ENCODE assay signal across 17 cellular contexts in genomic region chr1:43951021-43951985, GRCh38. TPM values are rescaled to one million over a fixed set of nuclear protein-coding genes. Genes with fewer than 3 reads are reported as not detected.
DNase-seq lines count a peak whose midpoint lies in the region; ATAC-seq and TF ChIP-seq lines count a peak whose summit lies in the region.
"Had no signal": no experiment of that assay in that cellular context is flagged by ENCODE, and none has a peak within 500 bp of the region (broad histone marks: within the 10 kb centered on the region; RNA-seq: fewer than 3 reads in every experiment).

No MANE protein-coding gene starts in this region.

- H3K4me3 ChIP-seq in epithelial cell of proximal tubule (ENCODE audit: low read depth, low read length) (no peak overlapping the region), adrenal gland (no peak overlapping the region), heart left ventricle (no peak overlapping the region)
- H3K4me3 ChIP-seq: esophagus muscularis mucosa, right atrium auricular region had no signal

- TF ChIP-seq POLR2A in adrenal gland (IDR thresholded peaks at IDR 0.05) (no peak), heart left ventricle (IDR thresholded peaks at IDR 0.05) (no peak)

- 83 to 92% (median 87%) methylated on average over 4 of the region's 4 CpGs for WGBS in adrenal gland, 4 donors
- WGBS in heart left ventricle, 4 donors: 87 to 95% (median 93%) methylated on average over 4 of the region's 4 CpGs

- intact Hi-C loops in adrenal gland (cut with DNase I): no loop called here
- intact Hi-C loops in heart left ventricle (cut with DNase I): no loop called here

- no peak for ATAC-seq in heart left ventricle
- ATAC-seq: activated CD4-positive, alpha-beta T cell treated with anti-CD3 and anti-CD28 coated beads for 36 hours had no signal

- DNase-seq in Daoy (ENCODE audit: low read depth) (peak; percentile 45), RPMI7951 (ENCODE audit: low read depth) (peak; percentile 45), epithelial cell of proximal tubule (ENCODE audit: low read depth) (peak; percentile 53), renal cortical epithelial cell (ENCODE audit: low read depth) (peak; percentile 89), SHP77 (lab: John Stamatoyannopoulos, UW) (no peak), adrenal gland (no peak), T-helper 2 cell (no peak), heart left ventricle (no peak)
- DNase-seq: activated CD4-positive, alpha-beta T cell treated with anti-CD3 and anti-CD28 coated beads for 36 hours; CD4-positive, alpha-beta T cell; NCI-H1092; NCI-H2081; T1000 had no signal

- H3K27me3 ChIP-seq in adrenal gland: no peaks in the 10 kb centered on the region
- no peaks in the 10 kb centered on the region for H3K27me3 ChIP-seq in heart left ventricle
- H3K27me3 ChIP-seq: esophagus muscularis mucosa, neutrophil, right atrium auricular region had no signal

- H3K36me3 ChIP-seq in adrenal gland (replicated peaks in 1 of 2): peaks cover 0 to 7% of the 10 kb centered on the region in 2 donors
- peaks cover 0 to 39% (median 13%) of the 10 kb centered on the region in 9 donors for H3K36me3 ChIP-seq in heart left ventricle

- H3K27ac ChIP-seq in adrenal gland (no peak overlapping the region), heart left ventricle (no peak overlapping the region)
- H3K27ac ChIP-seq: esophagus muscularis mucosa, neutrophil, right atrium auricular region had no signal

- TF ChIP-seq CTCF in epithelial cell of proximal tubule (conservative IDR thresholded peaks at IDR 0.05; ENCODE audit: low read depth, low read length) (no peak), adrenal gland (IDR thresholded peaks at IDR 0.05) (no peak), heart left ventricle (IDR thresholded peaks at IDR 0.05) (no peak)

- peaks cover 15 to 25% of the 10 kb centered on the region in 2 donors for H3K4me1 ChIP-seq in adrenal gland (replicated peaks in 1 of 2)
- peaks cover 6 to 74% (median 43%) of the 10 kb centered on the region in 12 donors for H3K4me1 ChIP-seq in heart left ventricle

- H3K9me3 ChIP-seq in adrenal gland (replicated peaks in 1 of 3): no peaks in the 10 kb centered on the region
- H3K9me3 ChIP-seq in heart left ventricle: no peaks in the 10 kb centered on the region
- H3K9me3 ChIP-seq: esophagus muscularis mucosa, neutrophil, right atrium auricular region had no signal

RNA-seq across cellular contexts. Expression of gene IPO13, which starts 4.6 kb away (rescaled TPM):
- total RNA-seq in Daoy (2014; rRNA removed; shearing (Covaris generic)): 14.0 and 15.8 TPM in 2 replicates
- 23.2 and 25.8 TPM in 2 replicates for total RNA-seq in RPMI7951 (2014; rRNA removed; shearing (Covaris generic))
- total RNA-seq in epithelial cell of proximal tubule (16.6 and 28.7 TPM in 2 replicates), renal cortical epithelial cell (12.5 and 41.1 TPM in 2 replicates), adrenal gland (10 to 100 TPM; 32.2 to 42.1 (median 37.1) TPM), heart left ventricle (10 to 100 TPM; 51.4 to 71.0 (median 56.7) TPM)
- polyA plus RNA-seq in adrenal gland (10 to 100 TPM; 35.3 to 78.1 (median 54.5) TPM), heart left ventricle (10 to 100 TPM; 29.9 to 46.9 TPM)

RNA-seq across cellular contexts. Expression of gene ARTN, which starts 17.7 kb away (rescaled TPM):
- 0.91 and 2.5 TPM in 2 replicates for total RNA-seq in Daoy (2014; rRNA removed; shearing (Covaris generic))
- 9.1 and 10.7 TPM in 2 replicates for total RNA-seq in RPMI7951 (2014; rRNA removed; shearing (Covaris generic))
- total RNA-seq in epithelial cell of proximal tubule (2.0 and 14.1 TPM in 2 replicates), renal cortical epithelial cell (0.40 and 3.0 TPM in 2 replicates), adrenal gland (1 to 10 TPM in 2 of 8 donors, under 1 TPM in 5, not detected in 1; 0.23 to 1.3 (median 0.53) TPM), heart left ventricle (1 to 10 TPM in 1 of 9 donors, under 1 TPM in 2, not detected in 6; 0.14 to 1.3 (median 0.37) TPM)
- polyA plus RNA-seq in adrenal gland (1 to 10 TPM in 2 of 3 donors, under 1 TPM in 1; 0.37 to 4.9 (median 2.8) TPM), heart left ventricle (under 1 TPM; 0.07 to 0.23 TPM)
- total RNA-seq: SK-MEL-5 had no signal

RNA-seq across cellular contexts. Expression of gene DPH2, which starts 18.5 kb away (rescaled TPM):
- total RNA-seq in Daoy (2014; rRNA removed; shearing (Covaris generic)): 64.7 and 88.9 TPM in 2 replicates
- 25.5 and 27.6 TPM in 2 replicates for total RNA-seq in RPMI7951 (2014; rRNA removed; shearing (Covaris generic))
- total RNA-seq in epithelial cell of proximal tubule: 29.5 and 48.5 TPM in 2 replicates
- 21.5 and 22.8 TPM in 2 replicates for total RNA-seq in renal cortical epithelial cell
- 10 to 100 TPM; 12.0 to 48.0 (median 22.0) TPM for total RNA-seq in adrenal gland
- polyA plus RNA-seq in adrenal gland: 10 to 100 TPM; 19.1 to 29.1 (median 24.6) TPM
- 10 to 100 TPM; 13.2 to 36.7 (median 14.7) TPM for total RNA-seq in heart left ventricle
- 10 to 100 TPM in 1 of 2 donors, 1 to 10 TPM in 1; 8.0 to 65.6 TPM for polyA plus RNA-seq in heart left ventricle

RNA-seq across cellular contexts. Expression of gene ATP6V0B, which starts 23.5 kb away (rescaled TPM):
- 207 and 233 TPM in 2 replicates for total RNA-seq in Daoy (2014; rRNA removed; shearing (Covaris generic))
- total RNA-seq in RPMI7951 (2014; rRNA removed; shearing (Covaris generic)): 221 and 293 TPM in 2 replicates
- total RNA-seq in epithelial cell of proximal tubule (139 and 262 TPM in 2 replicates), renal cortical epithelial cell (69.4 and 178 TPM in 2 replicates), adrenal gland (100 to 1,000 TPM; 177 to 318 (median 216) TPM), heart left ventricle (100 to 1,000 TPM in 3 of 9 donors, 10 to 100 TPM in 6; 71.4 to 140 (median 93.2) TPM)
- polyA plus RNA-seq in adrenal gland (100 to 1,000 TPM; 141 to 302 (median 161) TPM), heart left ventricle (100 to 1,000 TPM in 1 of 2 donors, 10 to 100 TPM in 1; 84.7 to 235 TPM)

RNA-seq across cellular contexts. Expression of gene B4GALT2, which starts 27.7 kb away (rescaled TPM):
- total RNA-seq in Daoy (2014; rRNA removed; shearing (Covaris generic)): 55.9 and 58.1 TPM in 2 replicates
- total RNA-seq in RPMI7951 (2014; rRNA removed; shearing (Covaris generic)): 69.8 and 78.1 TPM in 2 replicates
- total RNA-seq in epithelial cell of proximal tubule (69.5 and 105 TPM in 2 replicates), renal cortical epithelial cell (36.8 and 65.8 TPM in 2 replicates), adrenal gland (10 to 100 TPM; 18.8 to 47.9 (median 28.0) TPM), heart left ventricle (10 to 100 TPM; 26.8 to 65.0 (median 40.2) TPM)
- polyA plus RNA-seq in adrenal gland (10 to 100 TPM; 18.2 to 34.3 (median 24.1) TPM), heart left ventricle (10 to 100 TPM; 29.2 to 65.7 TPM)

Comparison
In these comparisons a context has a peak if more than half of its experiments do, and no peak if none do; other contexts are left out.
1. DNase-seq: peak in Daoy (single experiment), RPMI7951 (single experiment), epithelial cell of proximal tubule (single experiment) and renal cortical epithelial cell (single experiment); none in SHP77 (0 of 2), adrenal gland (0 of 7), T-helper 2 cell (0 of 5) and heart left ventricle (0 of 5).